ENCODE assay signal across 19 cellular contexts in genomic region chr16:17287401-17287800, GRCh38.
"Had no signal": no experiment of that assay in that cellular context is flagged by ENCODE, and none has a peak within 500 bp of the region (broad histone marks: within the 10 kb centered on the region; RNA-seq: fewer than 3 reads in every experiment).

No MANE protein-coding gene starts in this region.

- H3K27ac Mint-ChIP-seq: activated CD4-positive, alpha-beta T cell treated with anti-CD3 and anti-CD28 coated beads, Interleukin-2, amount 10 ng/mL, durations not matched to agents 7 days and 5 days; activated naive CD8-positive, alpha-beta T cell treated with anti-CD3 and anti-CD28 coated beads, Interleukin-2, amount 50 U/mL, for 24 hours; stimulated activated naive CD8-positive, alpha-beta T cell treated with anti-CD3 and anti-CD28 coated beads, Interleukin-15, Interleukin-2, amounts not matched to agents 100 ng/mL and 50 ng/mL, for 24 hours had no signal

- H3K9me3 ChIP-seq: psoas muscle, testis, upper lobe of right lung had no signal

- H3K27me3 ChIP-seq: testis, upper lobe of right lung had no signal

- H3K9me3 Mint-ChIP-seq: activated naive CD8-positive, alpha-beta T cell treated with anti-CD3 and anti-CD28 coated beads, Interleukin-2, amount 50 U/mL, for 24 hours; effector memory CD8-positive, alpha-beta T cell had no signal

- H3K4me3 ChIP-seq: coronary artery, psoas muscle, testis, upper lobe of right lung had no signal

- DNase-seq: activated CD4-positive, alpha-beta T cell treated with anti-CD3 and anti-CD28 coated beads, Interleukin-2, amount 10 ng/mL, durations not matched to agents 7 days and 5 days; activated CD4-positive, CD25-positive, alpha-beta regulatory T cell; activated CD8-positive, alpha-beta memory T cell treated with anti-CD3 and anti-CD28 coated beads for 24 hours; activated naive CD4-positive, alpha-beta T cell treated with Interleukin-2 at 50 U/mL for 16 hours; activated naive CD8-positive, alpha-beta T cell treated with anti-CD3 and anti-CD28 coated beads, Interleukin-2, amount 50 U/mL, for 24 hours; caudate nucleus; effector memory CD8-positive, alpha-beta T cell; hypothalamus; immature natural killer cell; naive thymus-derived CD8-positive, alpha-beta T cell; psoas muscle; stimulated activated CD4-positive, alpha-beta T cell treated with anti-CD3 and anti-CD28 coated beads, Interleukin-4, amount 100 ng/mL, for 1 hour; stimulated activated CD8-positive, alpha-beta memory T cell treated with anti-CD3 and anti-CD28 coated beads, Interleukin-4, amount 100 ng/mL, for 48 hours; T-helper 2 cell; testis; upper lobe of right lung had no signal

- H3K4me1 ChIP-seq: testis, upper lobe of right lung had no signal

- H3K27me3 Mint-ChIP-seq: activated CD4-positive, alpha-beta T cell treated with anti-CD3 and anti-CD28 coated beads, Interleukin-2, amount 10 ng/mL, durations not matched to agents 7 days and 5 days; activated naive CD8-positive, alpha-beta T cell treated with anti-CD3 and anti-CD28 coated beads, Interleukin-2, amount 50 U/mL, for 24 hours; effector memory CD8-positive, alpha-beta T cell; naive thymus-derived CD8-positive, alpha-beta T cell; stimulated activated naive CD8-positive, alpha-beta T cell treated with anti-CD3 and anti-CD28 coated beads, Interleukin-15, Interleukin-2, amounts not matched to agents 100 ng/mL and 50 ng/mL, for 24 hours had no signal

- H3K36me3 ChIP-seq: upper lobe of right lung had no signal

- H3K27ac ChIP-seq: coronary artery, epithelial cell of prostate, psoas muscle, testis, upper lobe of right lung had no signal

- H3K4me3 Mint-ChIP-seq: activated CD4-positive, alpha-beta T cell treated with anti-CD3 and anti-CD28 coated beads, Interleukin-2, amount 10 ng/mL, durations not matched to agents 7 days and 5 days; activated naive CD8-positive, alpha-beta T cell treated with anti-CD3 and anti-CD28 coated beads, Interleukin-2, amount 50 U/mL, for 24 hours; effector memory CD8-positive, alpha-beta T cell; immature natural killer cell; naive thymus-derived CD8-positive, alpha-beta T cell; stimulated activated naive CD8-positive, alpha-beta T cell treated with anti-CD3 and anti-CD28 coated beads, Interleukin-15, Interleukin-2, amounts not matched to agents 100 ng/mL and 50 ng/mL, for 24 hours had no signal

- ATAC-seq: activated naive CD8-positive, alpha-beta T cell treated with anti-CD3 and anti-CD28 coated beads, Interleukin-2, amount 50 U/mL, for 24 hours; effector memory CD8-positive, alpha-beta T cell; naive thymus-derived CD8-positive, alpha-beta T cell; upper lobe of right lung had no signal
